8 cellular contexts compared by ENCODE assay signal in the genomic region with DNA sequence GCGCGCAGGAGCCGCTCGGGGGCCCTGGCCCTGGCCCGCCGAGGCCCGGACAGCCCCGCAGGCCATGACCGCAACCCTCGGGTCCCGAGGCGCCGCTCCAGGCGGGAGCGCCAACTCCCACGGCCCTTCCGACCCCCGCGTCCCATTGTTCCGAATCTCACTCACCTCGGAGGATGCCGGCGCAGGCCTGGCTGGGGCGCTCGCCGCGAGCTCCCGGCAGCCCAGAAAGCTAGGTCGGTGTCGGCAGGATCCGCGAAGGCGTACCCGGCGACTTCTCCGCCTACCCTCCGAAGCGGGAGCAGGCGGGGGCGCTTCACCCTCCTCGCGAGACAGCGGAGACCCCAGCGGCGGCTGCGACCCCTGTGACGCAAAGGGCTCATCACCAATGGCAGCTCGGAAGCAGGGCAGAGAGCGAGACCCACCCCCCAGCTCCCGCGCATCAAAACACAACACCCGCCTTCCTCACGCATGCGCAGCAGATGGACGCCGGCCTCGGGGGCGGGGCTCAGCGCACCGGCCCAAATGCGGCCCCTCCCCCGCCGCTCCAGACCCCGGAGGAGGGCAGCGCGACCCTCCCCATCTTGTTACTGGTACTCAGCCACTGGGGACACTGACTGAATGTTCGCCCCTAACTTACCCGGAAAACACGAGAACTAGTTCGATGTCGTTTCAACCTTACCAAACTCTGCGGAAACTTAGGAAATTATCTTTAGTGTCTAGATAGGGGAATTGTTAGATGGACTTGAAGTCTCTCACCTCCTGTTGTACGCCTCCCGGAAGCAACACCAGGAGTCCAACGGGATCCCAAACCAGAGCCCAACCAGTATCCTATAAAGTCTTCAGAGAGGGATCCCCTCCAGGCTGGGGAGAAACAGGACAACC. TPM values are rescaled to one million over a fixed set of nuclear protein-coding genes. Genes with fewer than 3 reads are reported as not detected.
DNase-seq lines count a peak whose midpoint lies in the region; ATAC-seq and TF ChIP-seq lines count a peak whose summit lies in the region.

No MANE protein-coding gene starts in this region.

- H3K9me3 ChIP-seq in liver (ENCODE audit: control insufficient read depth in 4 of 4, low read length in 3 of 4): no peaks in the 10 kb centered on the region

- intact Hi-C loops in CD14-positive monocyte (cut with micrococcal nuclease): no loop called here

- H3K4me1 ChIP-seq in liver (ENCODE audit: control insufficient read depth in 4 of 4, insufficient read depth in 4 of 4, low read length in 3 of 4): peaks cover 2 to 30% (median 13%) of the 10 kb centered on the region in 4 donors

- H3K4me1 Mint-ChIP-seq in CD14-positive monocyte: peaks cover 21% of the 10 kb centered on the region

- H3K36me3 ChIP-seq in liver (ENCODE audit: control insufficient read depth in 4 of 4, insufficient read depth in 3 of 4, low read depth in 1 of 4, low read length in 3 of 4): peaks cover 0 to 2% (median 0%) of the 10 kb centered on the region in 4 donors

- ATAC-seq in GM19395 (IDR thresholded peaks at IDR 0.05; ENCODE audit: unreplicated experiment) (peak; percentile 68), HG03558 (IDR thresholded peaks at IDR 0.05; ENCODE audit: extremely low read depth, unreplicated experiment) (peak; percentile 49)

- H3K36me3 Mint-ChIP-seq in CD14-positive monocyte: peaks cover 14 to 24% of the 10 kb centered on the region in 2 donors

- H3K9ac ChIP-seq in liver (ENCODE audit: low read depth in 1 of 2, low read length in 2 of 2): peak overlapping the region; percentile 96 to 99

- peak overlapping the region; percentile 84 to 97 (median 95) for H3K27ac Mint-ChIP-seq in CD14-positive monocyte

- H3K27me3 ChIP-seq in liver (ENCODE audit: control insufficient read depth in 4 of 4, insufficient read depth in 4 of 4, low read length in 3 of 4): no peaks in the 10 kb centered on the region

- H3K4me3 ChIP-seq in liver (ENCODE audit: low read depth in 1 of 3, low read length in 3 of 3): peak overlapping the region; percentile 69 to 94 (median 70)

- TF ChIP-seq CTCF in CD14-positive monocyte (IDR thresholded peaks at IDR 0.05) (no peak), liver (IDR thresholded peaks at IDR 0.05; ENCODE audit: low read depth, low read length, missing input control) (no peak)

- H3K27ac ChIP-seq in liver (ENCODE audit: low read depth in 1 of 2, low read length in 2 of 2): peak overlapping the region; percentile 94 to 97

- peaks cover 0 to 2% (median 0%) of the 10 kb centered on the region in 7 donors for H3K9me3 Mint-ChIP-seq in CD14-positive monocyte

- WGBS in liver: under 1% methylated on average over 75 of the region's 75 CpGs

- DNase-seq in CD14-positive monocyte (ENCODE audit: low spot score) (peak; percentile 82), NCI-H748 (lab: John Stamatoyannopoulos, UW; ENCODE audit: unreplicated experiment) (peak; percentile 97), dermis blood vessel endothelial cell (peak; percentile 97)
- DNase-seq in activated CD4-positive, alpha-beta T cell treated with anti-CD3 and anti-CD28 coated beads, Interleukin-2, amount 50 U/mL, for 4 hours: peak; percentile 93 to 94
- peak; percentile 92 for DNase-seq in stimulated activated CD4-positive, alpha-beta T cell treated with anti-CD3 and anti-CD28 coated beads, Interleukin-4, amount 100 ng/mL, for 24 hours

- TF ChIP-seq RAD21 in liver (IDR thresholded peaks at IDR 0.05): no peak

- peak overlapping the region; percentile 84 to 96 for H3K4me3 Mint-ChIP-seq in CD14-positive monocyte

- no peaks in the 10 kb centered on the region for H3K27me3 Mint-ChIP-seq in CD14-positive monocyte (ENCODE audit: low read depth in 3 of 3)

TF ChIP-seq in liver, 16 proteins besides CTCF, POLR2A, EP300 and RAD21:
- TF ChIP-seq EGR1 (IDR thresholded peaks at IDR 0.05; ENCODE audit: low read depth in 2 of 2) (no peak), HNF4A (conservative IDR thresholded peaks at IDR 0.05) (no peak), GABPA (IDR thresholded peaks at IDR 0.05 in 1 of 2, conservative IDR thresholded peaks at IDR 0.05 in 1 of 2) (peak in 1 of 2 donors; percentile 23), FOXA2 (IDR thresholded peaks at IDR 0.05) (no peak), RXRA (IDR thresholded peaks at IDR 0.05) (peak in 1 of 2 donors; percentile 6), JUND (IDR thresholded peaks at IDR 0.05) (no peak), HNF4G (IDR thresholded peaks at IDR 0.05) (no peak), SP1 (IDR thresholded peaks at IDR 0.05) (no peak), TAF1 (conservative IDR thresholded peaks at IDR 0.05) (no peak), YY1 (IDR thresholded peaks at IDR 0.05) (peak; percentile 48), FOXA1 (IDR thresholded peaks at IDR 0.05) (no peak), NR2F2 (IDR thresholded peaks at IDR 0.05) (no peak)
- TF ChIP-seq, protein P1, sequence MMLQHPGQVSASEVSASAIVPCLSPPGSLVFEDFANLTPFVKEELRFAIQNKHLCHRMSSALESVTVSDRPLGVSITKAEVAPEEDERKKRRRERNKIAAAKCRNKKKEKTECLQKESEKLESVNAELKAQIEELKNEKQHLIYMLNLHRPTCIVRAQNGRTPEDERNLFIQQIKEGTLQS (IDR thresholded peaks at IDR 0.05): no peak
- TF ChIP-seq, protein P2, sequence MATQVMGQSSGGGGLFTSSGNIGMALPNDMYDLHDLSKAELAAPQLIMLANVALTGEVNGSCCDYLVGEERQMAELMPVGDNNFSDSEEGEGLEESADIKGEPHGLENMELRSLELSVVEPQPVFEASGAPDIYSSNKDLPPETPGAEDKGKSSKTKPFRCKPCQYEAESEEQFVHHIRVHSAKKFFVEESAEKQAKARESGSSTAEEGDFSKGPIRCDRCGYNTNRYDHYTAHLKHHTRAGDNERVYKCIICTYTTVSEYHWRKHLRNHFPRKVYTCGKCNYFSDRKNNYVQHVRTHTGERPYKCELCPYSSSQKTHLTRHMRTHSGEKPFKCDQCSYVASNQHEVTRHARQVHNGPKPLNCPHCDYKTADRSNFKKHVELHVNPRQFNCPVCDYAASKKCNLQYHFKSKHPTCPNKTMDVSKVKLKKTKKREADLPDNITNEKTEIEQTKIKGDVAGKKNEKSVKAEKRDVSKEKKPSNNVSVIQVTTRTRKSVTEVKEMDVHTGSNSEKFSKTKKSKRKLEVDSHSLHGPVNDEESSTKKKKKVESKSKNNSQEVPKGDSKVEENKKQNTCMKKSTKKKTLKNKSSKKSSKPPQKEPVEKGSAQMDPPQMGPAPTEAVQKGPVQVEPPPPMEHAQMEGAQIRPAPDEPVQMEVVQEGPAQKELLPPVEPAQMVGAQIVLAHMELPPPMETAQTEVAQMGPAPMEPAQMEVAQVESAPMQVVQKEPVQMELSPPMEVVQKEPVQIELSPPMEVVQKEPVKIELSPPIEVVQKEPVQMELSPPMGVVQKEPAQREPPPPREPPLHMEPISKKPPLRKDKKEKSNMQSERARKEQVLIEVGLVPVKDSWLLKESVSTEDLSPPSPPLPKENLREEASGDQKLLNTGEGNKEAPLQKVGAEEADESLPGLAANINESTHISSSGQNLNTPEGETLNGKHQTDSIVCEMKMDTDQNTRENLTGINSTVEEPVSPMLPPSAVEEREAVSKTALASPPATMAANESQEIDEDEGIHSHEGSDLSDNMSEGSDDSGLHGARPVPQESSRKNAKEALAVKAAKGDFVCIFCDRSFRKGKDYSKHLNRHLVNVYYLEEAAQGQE (IDR thresholded peaks at IDR 0.05): peak; percentile 47
- TF ChIP-seq, protein P3, sequence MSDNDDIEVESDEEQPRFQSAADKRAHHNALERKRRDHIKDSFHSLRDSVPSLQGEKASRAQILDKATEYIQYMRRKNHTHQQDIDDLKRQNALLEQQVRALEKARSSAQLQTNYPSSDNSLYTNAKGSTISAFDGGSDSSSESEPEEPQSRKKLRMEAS (IDR thresholded peaks at IDR 0.05): peak; percentile 24
- TF ChIP-seq, protein P4, sequence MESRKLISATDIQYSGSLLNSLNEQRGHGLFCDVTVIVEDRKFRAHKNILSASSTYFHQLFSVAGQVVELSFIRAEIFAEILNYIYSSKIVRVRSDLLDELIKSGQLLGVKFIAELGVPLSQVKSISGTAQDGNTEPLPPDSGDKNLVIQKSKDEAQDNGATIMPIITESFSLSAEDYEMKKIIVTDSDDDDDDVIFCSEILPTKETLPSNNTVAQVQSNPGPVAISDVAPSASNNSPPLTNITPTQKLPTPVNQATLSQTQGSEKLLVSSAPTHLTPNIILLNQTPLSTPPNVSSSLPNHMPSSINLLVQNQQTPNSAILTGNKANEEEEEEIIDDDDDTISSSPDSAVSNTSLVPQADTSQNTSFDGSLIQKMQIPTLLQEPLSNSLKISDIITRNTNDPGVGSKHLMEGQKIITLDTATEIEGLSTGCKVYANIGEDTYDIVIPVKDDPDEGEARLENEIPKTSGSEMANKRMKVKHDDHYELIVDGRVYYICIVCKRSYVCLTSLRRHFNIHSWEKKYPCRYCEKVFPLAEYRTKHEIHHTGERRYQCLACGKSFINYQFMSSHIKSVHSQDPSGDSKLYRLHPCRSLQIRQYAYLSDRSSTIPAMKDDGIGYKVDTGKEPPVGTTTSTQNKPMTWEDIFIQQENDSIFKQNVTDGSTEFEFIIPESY (IDR thresholded peaks at IDR 0.05): peak; percentile 88

RNA-seq across cellular contexts. Expression of a gene that starts 1.3 kb away (rescaled TPM):
- polyA plus RNA-seq in CD14-positive monocyte (10 to 100 TPM; 27.9 to 29.5 TPM), liver (10 to 100 TPM in 1 of 2 donors, 1 to 10 TPM in 1; 2.6 to 17.0 TPM)
- total RNA-seq in dermis blood vessel endothelial cell (1.3 and 2.6 TPM in 2 replicates), liver (1 to 10 TPM; 1.0 to 6.2 TPM)

RNA-seq across cellular contexts. Expression of a gene that starts 1.5 kb away (rescaled TPM):
- polyA plus RNA-seq in CD14-positive monocyte: 10 to 100 TPM in 1 of 2 donors, 1 to 10 TPM in 1; 9.2 to 12.9 TPM
- total RNA-seq in dermis blood vessel endothelial cell: 39.6 and 53.3 TPM in 2 replicates
- total RNA-seq in liver: 10 to 100 TPM; 14.7 to 19.9 TPM
- polyA plus RNA-seq in liver: 1 to 10 TPM; 4.8 to 6.0 TPM

RNA-seq across cellular contexts. Expression of a gene that starts 22.1 kb away (rescaled TPM):
- polyA plus RNA-seq in CD14-positive monocyte (10 to 100 TPM; 77.6 to 88.2 TPM), liver (100 to 1,000 TPM in 1 of 2 donors, 10 to 100 TPM in 1; 36.3 to 118 TPM)
- total RNA-seq in dermis blood vessel endothelial cell (33.5 and 49.0 TPM in 2 replicates), liver (10 to 100 TPM; 22.3 to 28.6 TPM)

RNA-seq across cellular contexts. Expression of a gene that starts 24.9 kb away (rescaled TPM):
- polyA plus RNA-seq in CD14-positive monocyte: 10 to 100 TPM in 1 of 2 donors, 1 to 10 TPM in 1; 8.9 to 14.3 TPM
- 30.3 TPM in 2 replicates for total RNA-seq in dermis blood vessel endothelial cell
- total RNA-seq in liver: 1 to 10 TPM; 6.7 to 7.4 TPM
- 1 to 10 TPM; 2.6 to 5.9 TPM for polyA plus RNA-seq in liver

Comparison
In these comparisons a context has a peak if more than half of its experiments do, and no peak if none do; other contexts are left out.
1. Peak in every context shown above with its lines: DNase-seq, ATAC-seq, H3K4me3 ChIP-seq and H3K27ac ChIP-seq.